6 cellular contexts compared by ENCODE assay signal in the genomic region with DNA sequence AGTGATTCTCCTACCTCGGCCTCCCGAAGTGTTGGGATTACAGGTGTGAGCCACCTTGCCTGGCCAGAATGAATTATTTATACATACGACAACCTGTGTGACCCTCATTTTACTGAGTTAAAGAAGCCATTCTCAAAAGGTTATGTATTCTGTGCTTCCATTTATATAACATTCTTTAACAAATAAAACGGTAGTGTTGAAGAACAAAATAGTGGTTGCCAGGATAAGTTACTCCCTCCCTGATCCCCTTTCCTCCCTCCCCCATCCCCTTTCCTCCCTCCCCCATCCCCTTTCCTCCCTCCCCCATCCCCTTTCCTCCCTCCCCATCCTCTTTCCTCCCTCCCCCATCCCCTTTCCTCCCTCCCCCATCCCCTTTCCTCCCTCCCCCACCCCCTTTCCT. TPM values are rescaled to one million over a fixed set of nuclear protein-coding genes. Genes with fewer than 3 reads are reported as not detected.
DNase-seq lines count a peak whose midpoint lies in the region; ATAC-seq, FAIRE-seq and TF ChIP-seq lines count a peak whose summit lies in the region.
"Not testable (repeated sequence)": the region's sequence is repeated elsewhere in the genome, so short reads cannot be mapped to it uniquely, and the experiment has no call there.

No MANE protein-coding gene starts in this region.

- peaks cover 21% of the 10 kb centered on the region for H3K79me2 ChIP-seq in K562 (ENCODE audit: control insufficient read depth, insufficient read depth, low read length)
- not testable (repeated sequence) for H3K79me2 ChIP-seq in HepG2 (ENCODE audit: insufficient read depth, low read length)

- not testable (repeated sequence) for TF ChIP-seq POLR2A in GM12891 (IDR thresholded peaks at IDR 0.05; ENCODE audit: low read depth, low read length); K562 (conservative IDR thresholded peaks at IDR 0.05); HepG2 (IDR thresholded peaks at IDR 0.05; ENCODE audit: insufficient read depth in 1 of 2, low read depth in 2 of 2, low read length in 2 of 2)

- POLR2A ChIA-PET in K562 (lab: Yijun Ruan, JAX); HepG2 (lab: Yijun Ruan, JAX): not testable (repeated sequence)

- peak; percentile 23 for FAIRE-seq in GM12891 (lab: Jason Lieb, UNC)
- FAIRE-seq in K562 (lab: Jason Lieb, UNC); HepG2 (lab: Jason Lieb, UNC): not testable (repeated sequence)

- not testable (repeated sequence) for H3K4me3 ChIP-seq in BLaER1; K562; HepG2 (replicated peaks in 1 of 3; ENCODE audit: insufficient read depth in 1 of 3, low read depth in 2 of 3, low read length in 3 of 3)

- CTCF ChIA-PET in K562 (lab: Yijun Ruan, JAX; ENCODE audit: low intra/inter-chr PET ratio); HepG2 (lab: Yijun Ruan, JAX; ENCODE audit: low intra/inter-chr PET ratio, low total read pairs): not testable (repeated sequence)

- peak overlapping the region; percentile 36 for H3K4me2 ChIP-seq in BLaER1
- H3K4me2 ChIP-seq in K562 (ENCODE audit: insufficient read depth, low read length); HepG2 (ENCODE audit: low read depth, low read length): not testable (repeated sequence)

- H3K36me3 ChIP-seq in BLaER1; K562 (ENCODE audit: control insufficient read depth, insufficient read depth, low read length); HepG2 (replicated peaks in 1 of 2; ENCODE audit: control insufficient read depth in 1 of 2, insufficient read depth in 2 of 2, low read length in 2 of 2): not testable (repeated sequence)

- WGBS in K562 (ENCODE audit: insufficient coverage, low coverage, missing lambda C conversion rate) = 90% methylated on average over 4 of the region's 4 CpGs
- WGBS in HepG2 (ENCODE audit: low lambda C conversion rate) = 89% methylated on average over 4 of the region's 4 CpGs

- not testable (repeated sequence) for H3K9me3 ChIP-seq in BLaER1; K562 (replicated peaks; ENCODE audit: control insufficient read depth, insufficient read depth, low read depth, low read length); HepG2 (ENCODE audit: low read length)

- not testable (repeated sequence) for TF ChIP-seq EP300 in K562 (IDR thresholded peaks at IDR 0.05; ENCODE audit: low read length); HepG2 (IDR thresholded peaks at IDR 0.05; ENCODE audit: low read depth in 2 of 2, low read length in 2 of 2); HepG2 (CRISPR knock-in tag; IDR thresholded peaks at IDR 0.05; ENCODE audit: borderline replicate concordance)

- intact Hi-C loops in K562 (cut with micrococcal nuclease); HepG2 (cut with micrococcal nuclease; ENCODE audit: unreplicated experiment): not testable (repeated sequence)

- not testable (repeated sequence) for BruUV-seq in K562 (replicated peaks; lab: Mats Ljungman, UMichigan); HepG2 (replicated peaks; lab: Mats Ljungman, UMichigan)

- in situ Hi-C loops in K562 (cut with MboI); HepG2 (cut with HindIII; ENCODE audit: extremely low pct_ligation_motif_present, low pct_unique_long_range_greater_than_20kb): not testable (repeated sequence)

- H2AFZ ChIP-seq in K562 (ENCODE audit: low read depth, low read length); HepG2 (ENCODE audit: low read length): not testable (repeated sequence)

- H3K9ac ChIP-seq in BLaER1; K562 (ENCODE audit: insufficient read depth in 1 of 2, low read depth in 2 of 2, low read length in 2 of 2); HepG2 (ENCODE audit: insufficient read depth, low read depth, low read length): not testable (repeated sequence)

- H4K20me1 ChIP-seq in BLaER1; K562 (replicated peaks; ENCODE audit: control insufficient read depth, insufficient read depth, low read length); HepG2 (ENCODE audit: insufficient read depth, low read length): not testable (repeated sequence)

- DNase-seq in GM12891 (ENCODE audit: insufficient read length, low spot score); K562 (ENCODE audit: extremely low read depth in 1 of 4, low spot score in 3 of 4); HepG2 (ENCODE audit: low spot score): not testable (repeated sequence)

- TF ChIP-seq CTCF in 22Rv1 (IDR thresholded peaks at IDR 0.05); C4-2B (conservative IDR thresholded peaks at IDR 0.05); K562 (IDR thresholded peaks at IDR 0.05 in 2 of 3, conservative IDR thresholded peaks at IDR 0.05 in 1 of 3; ENCODE audit: insufficient read depth in 2 of 3, low read depth in 1 of 3, low read length in 3 of 3); HepG2 (CRISPR knock-in tag; IDR thresholded peaks at IDR 0.05): not testable (repeated sequence)

- not testable (repeated sequence) for H3K27me3 ChIP-seq in BLaER1; K562 (ENCODE audit: control insufficient read depth in 2 of 2, insufficient read depth in 2 of 2, low read length in 2 of 2); HepG2 (ENCODE audit: control insufficient read depth in 1 of 2, insufficient read depth in 2 of 2, low read length in 2 of 2)

- ATAC-seq in K562, HepG2: not testable (repeated sequence)

- peak overlapping the region; percentile 32; the same call in 1 of the 2 replicates for H3K27ac ChIP-seq in 22Rv1
- not testable (repeated sequence) for H3K27ac ChIP-seq in BLaER1; K562 (ENCODE audit: extremely low read depth, low read depth, low read length); HepG2 (ENCODE audit: extremely low read length, insufficient read depth, low read length)
- H3K27ac ChIP-seq in C4-2B = peak overlapping the region; percentile 52

- not testable (repeated sequence) for H3K4me1 ChIP-seq in BLaER1; K562 (replicated peaks in 1 of 2; ENCODE audit: control insufficient read depth in 2 of 2, insufficient read depth in 2 of 2, low read length in 2 of 2); HepG2 (ENCODE audit: insufficient read depth, low read length)

- not testable (repeated sequence) for H3K9me1 ChIP-seq in K562 (ENCODE audit: control insufficient read depth, insufficient read depth, low read length)

- TF ChIP-seq RAD21 in K562 (CRISPR knock-in tag; conservative IDR thresholded peaks at IDR 0.05 in 1 of 2, IDR thresholded peaks at IDR 0.05 in 1 of 2); HepG2 (CRISPR knock-in tag; IDR thresholded peaks at IDR 0.05): not testable (repeated sequence)

RNA-seq across cellular contexts. Expression of gene EXPH5, which starts 7.4 kb away (rescaled TPM):
- 0.42 TPM for polyA plus RNA-seq in GM12891 (2012; ENCODE audit: low read depth, missing spikeins)
- total RNA-seq in K562 (2011; cell fraction: chromatin; rRNA removed; ENCODE audit: low replicate concordance) = 3.2 and 15.6 TPM in 2 replicates
- 2.0 and 4.3 TPM in 2 replicates for total RNA-seq in K562 (2011; cell fraction: nucleolus; rRNA removed)
- total RNA-seq in K562 (2011; cell fraction: nucleoplasm; rRNA removed) = 5.7 and 8.6 TPM in 2 replicates
- total RNA-seq in K562 (2014; rRNA removed) (4.2 TPM in 2 replicates), K562 (2014; rRNA removed; fragmentation: Illumina TruSeq; extraction: Trizol) (6.1 and 7.3 TPM in 2 replicates), K562 (2015; rRNA removed; fragmentation: Illumina TruSeq; extraction: Trizol) (5.6 and 5.7 TPM in 2 replicates), K562 (2021) (6.8 and 8.5 TPM in 2 replicates), HepG2 (2016; rRNA removed; fragmentation: Illumina TruSeq; extraction: Trizol) (0.02 and 0.15 TPM in 2 replicates)
- polyA plus RNA-seq in K562 (2011; rRNA removed) (4.8 and 6.2 TPM in 2 replicates), K562 (2014; fragmentation: Illumina TruSeq; extraction: Trizol) (1.8 and 2.0 TPM in 2 replicates), K562 (2014; fragmentation: Nextera tagmentation; extraction: Ambion mirVana) (1 to 10 TPM; 1.3 to 4.8 TPM), K562 (2014; rRNA removed) (2.4 and 2.6 TPM in 2 replicates), HepG2 (2011; rRNA removed) (under 0.01 TPM in 1 of 2 replicates, not detected in the other)
- polyA plus RNA-seq in K562 (2011; cell fraction: cytosol; rRNA removed) = 1.4 and 2.8 TPM in 2 replicates
- 3.5 and 6.0 TPM in 2 replicates for polyA plus RNA-seq in K562 (2011; cell fraction: nucleus; rRNA removed)
- 0.48 and 0.76 TPM in 2 replicates for polyA plus RNA-seq in K562 (2012)
- polyA minus RNA-seq in K562 (2011; rRNA and poly(A)+ RNA removed) = 16.7 and 23.8 TPM in 2 replicates
- polyA minus RNA-seq in K562 (2011; cell fraction: cytosol; rRNA and poly(A)+ RNA removed) = 6.1 and 6.3 TPM in 2 replicates
- 4.2 and 12.2 TPM in 2 replicates for polyA minus RNA-seq in K562 (2011; cell fraction: nucleus; rRNA and poly(A)+ RNA removed)
- total RNA-seq in HepG2 (2016; cell fraction: cytosol; rRNA removed; fragmentation: Illumina TruSeq; extraction: Trizol; ENCODE audit: low read depth) = not detected in 2 replicates
- 0.04 TPM in 1 of 2 replicates, not detected in the other for total RNA-seq in HepG2 (2016; cell fraction: insoluble cytoplasmic fraction; rRNA removed; fragmentation: Illumina TruSeq; extraction: Trizol)
- total RNA-seq in HepG2 (2016; cell fraction: membrane; rRNA removed; fragmentation: Illumina TruSeq; extraction: Trizol) = not detected in 2 replicates
- total RNA-seq in HepG2 (2016; cell fraction: nucleus; rRNA removed; fragmentation: Illumina TruSeq; extraction: Trizol) = not detected in 2 replicates
- 0.01 TPM in 2 replicates for polyA plus RNA-seq in HepG2 (2011; cell fraction: cytosol; rRNA removed)
- polyA plus RNA-seq in HepG2 (2011; cell fraction: nucleus; rRNA removed) = 0.02 and 0.05 TPM in 2 replicates
- 0.01 TPM in 1 of 2 replicates, not detected in the other for polyA plus RNA-seq in HepG2 (2012)
- not detected in 2 replicates for polyA plus RNA-seq in HepG2 (2016; cell fraction: cytosol; fragmentation: Illumina TruSeq; extraction: Trizol; ENCODE audit: low read depth)
- not detected in 2 replicates for polyA plus RNA-seq in HepG2 (2016; cell fraction: insoluble cytoplasmic fraction; fragmentation: Illumina TruSeq; extraction: Trizol; ENCODE audit: low read depth)
- polyA plus RNA-seq in HepG2 (2016; cell fraction: membrane; fragmentation: Illumina TruSeq; extraction: Trizol; ENCODE audit: low read depth) = not detected in 2 replicates
- not detected in 2 replicates for polyA plus RNA-seq in HepG2 (2016; cell fraction: nucleus; fragmentation: Illumina TruSeq; extraction: Trizol; ENCODE audit: insufficient read depth, low read depth)
- polyA minus RNA-seq in HepG2 (2011; rRNA and poly(A)+ RNA removed; ENCODE audit: low replicate concordance) = 4.4 TPM in 1 of 2 replicates, not detected in the other
- not detected in 2 replicates for polyA minus RNA-seq in HepG2 (2011; cell fraction: cytosol; rRNA and poly(A)+ RNA removed)
- 0.12 TPM in 1 of 2 replicates, not detected in the other for polyA minus RNA-seq in HepG2 (2011; cell fraction: nucleus; rRNA and poly(A)+ RNA removed)
